In the genomic region with DNA sequence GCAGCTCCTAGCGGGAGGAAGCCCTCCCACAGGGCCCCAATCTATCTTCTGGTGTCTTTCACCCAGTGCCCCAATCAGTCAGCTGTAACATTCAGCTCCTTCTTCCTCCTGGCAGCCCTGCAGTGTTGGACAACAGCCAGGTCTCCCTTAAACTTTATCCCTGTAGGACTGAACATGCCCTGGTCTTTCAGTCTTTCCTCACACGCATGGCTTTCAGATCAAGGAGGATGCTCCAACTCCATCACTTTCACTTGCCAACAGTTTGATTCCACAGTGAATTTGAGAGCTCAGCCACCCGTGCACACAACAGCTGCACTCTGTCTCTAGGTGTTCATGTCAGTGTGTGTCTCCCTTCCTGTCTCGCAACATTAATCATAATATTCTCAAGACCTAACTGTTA, we compare ENCODE assay signal across 12 cellular contexts.
DNase-seq lines count a peak whose midpoint lies in the region; ATAC-seq lines count a peak whose summit lies in the region.
"Had no signal": no experiment of that assay in that cellular context is flagged by ENCODE, and none has a peak within 500 bp of the region (broad histone marks: within the 10 kb centered on the region; RNA-seq: fewer than 3 reads in every experiment).

No MANE protein-coding gene starts in this region.

- H3K27ac Mint-ChIP-seq in stimulated activated naive B cell treated with anti-CD40 and anti-IgM and Interleukin-4, amounts not matched to agents 10 μg/mL and 1 μg/mL and 100 μg/mL, for 72 hours = peak overlapping the region; percentile 10
- H3K27ac Mint-ChIP-seq: activated CD8-positive, alpha-beta memory T cell treated with anti-CD3 and anti-CD28 coated beads, Interleukin-2, amount 10 ng/mL, durations not matched to agents 7 days and 5 days; T-helper 1 cell treated with Interleukin-12 subunit alpha and Interleukin-12 subunit beta and Interleukin-4 antibody, amounts not matched to agents 30 μg/mL and 1 μg/mL, for 36 hours had no signal

- peaks cover 23 to 48% of the 10 kb centered on the region in 2 donors for H3K4me1 Mint-ChIP-seq in stimulated activated naive B cell treated with anti-CD40 and anti-IgM and Interleukin-4, amounts not matched to agents 10 μg/mL and 1 μg/mL and 100 μg/mL, for 72 hours
- H3K4me1 Mint-ChIP-seq: activated CD8-positive, alpha-beta memory T cell treated with anti-CD3 and anti-CD28 coated beads, Interleukin-2, amount 10 ng/mL, durations not matched to agents 7 days and 5 days had no signal

- H3K4me3 Mint-ChIP-seq in stimulated activated naive B cell treated with anti-CD40 and anti-IgM and Interleukin-4, amounts not matched to agents 10 μg/mL and 1 μg/mL and 100 μg/mL, for 72 hours = peak overlapping the region in 1 of 2 donors; percentile 41
- H3K4me3 Mint-ChIP-seq: activated CD8-positive, alpha-beta memory T cell treated with anti-CD3 and anti-CD28 coated beads, Interleukin-2, amount 10 ng/mL, durations not matched to agents 7 days and 5 days; T-helper 1 cell treated with Interleukin-12 subunit alpha and Interleukin-12 subunit beta and Interleukin-4 antibody, amounts not matched to agents 30 μg/mL and 1 μg/mL, for 36 hours had no signal

- DNase-seq in DMS 273 (lab: John Stamatoyannopoulos, UW; ENCODE audit: unreplicated experiment) (peak; percentile 45), DMS 273 treated with DMSO at 0.1 percent for 48 hours (lab: John Stamatoyannopoulos, UW) (no peak), NCI-H1694 treated with DMSO at 0.1 percent for 48 hours (lab: John Stamatoyannopoulos, UW) (peak; percentile 62), KG1 (lab: John Stamatoyannopoulos, UW) (no peak), AML-193 (lab: John Stamatoyannopoulos, UW) (no peak), retina (no peak)
- DNase-seq in stimulated activated naive B cell treated with anti-CD40 and anti-IgM and Interleukin-4, amounts not matched to agents 10 μg/mL and 1 μg/mL and 100 μg/mL, for 72 hours = no peak
- DNase-seq: activated CD8-positive, alpha-beta memory T cell treated with anti-CD3 and anti-CD28 coated beads, Interleukin-2, amount 10 ng/mL, durations not matched to agents 7 days and 5 days; anterior cingulate cortex; stimulated activated CD4-positive, alpha-beta T cell treated with anti-CD3 and anti-CD28 coated beads, Interleukin-4, amount 100 ng/mL, for 24 hours had no signal

- no peaks in the 10 kb centered on the region for H3K27me3 Mint-ChIP-seq in stimulated activated naive B cell treated with anti-CD40 and anti-IgM and Interleukin-4, amounts not matched to agents 10 μg/mL and 1 μg/mL and 100 μg/mL, for 72 hours

- H3K36me3 Mint-ChIP-seq in stimulated activated naive B cell treated with anti-CD40 and anti-IgM and Interleukin-4, amounts not matched to agents 10 μg/mL and 1 μg/mL and 100 μg/mL, for 72 hours = peaks cover 3 to 4% of the 10 kb centered on the region in 2 donors
- H3K36me3 Mint-ChIP-seq: activated CD8-positive, alpha-beta memory T cell treated with anti-CD3 and anti-CD28 coated beads, Interleukin-2, amount 10 ng/mL, durations not matched to agents 7 days and 5 days had no signal

- peak; percentile 74 for ATAC-seq in HG02870 (IDR thresholded peaks at IDR 0.05; ENCODE audit: unreplicated experiment)
- peak; percentile 58 to 59 for ATAC-seq in stimulated activated naive B cell treated with anti-CD40 and anti-IgM and Interleukin-4, amounts not matched to agents 10 μg/mL and 1 μg/mL and 100 μg/mL, for 72 hours (replicated peaks)
- ATAC-seq: activated CD8-positive, alpha-beta memory T cell treated with anti-CD3 and anti-CD28 coated beads, Interleukin-2, amount 10 ng/mL, durations not matched to agents 7 days and 5 days had no signal

- peaks cover 0 to 3% of the 10 kb centered on the region in 2 donors for H3K9me3 Mint-ChIP-seq in stimulated activated naive B cell treated with anti-CD40 and anti-IgM and Interleukin-4, amounts not matched to agents 10 μg/mL and 1 μg/mL and 100 μg/mL, for 72 hours
- H3K9me3 Mint-ChIP-seq: T-helper 1 cell treated with Interleukin-12 subunit alpha and Interleukin-12 subunit beta and Interleukin-4 antibody, amounts not matched to agents 30 μg/mL and 1 μg/mL, for 36 hours had no signal

Comparison
In these comparisons a context has a peak if more than half of its experiments do, and no peak if none do; other contexts are left out.
1. DNase-seq: peak in DMS 273 (single experiment) and NCI-H1694 treated with DMSO at 0.1 percent for 48 hours (single experiment); none in DMS 273 treated with DMSO at 0.1 percent for 48 hours (single experiment), stimulated activated naive B cell treated with anti-CD40 and anti-IgM and Interleukin-4, amounts not matched to agents 10 μg/mL and 1 μg/mL and 100 μg/mL, for 72 hours (single experiment), KG1 (single experiment), AML-193 (0 of 2) and retina (single experiment).